In genomic region chr7:158631574-158632195, GRCh38 we compare ENCODE assay signal across 18 cellular contexts. TPM values are rescaled to one million over a fixed set of nuclear protein-coding genes. Genes with fewer than 3 reads are reported as not detected.
"Had no signal": no experiment of that assay in that cellular context is flagged by ENCODE, and none has a peak within 500 bp of the region (broad histone marks: within the 10 kb centered on the region; RNA-seq: fewer than 3 reads in every experiment).

No MANE protein-coding gene starts in this region.

- DNase-seq: activated CD4-positive, alpha-beta T cell treated with anti-CD3 and anti-CD28 coated beads for 4 hours; activated CD8-positive, alpha-beta T cell treated with anti-CD3 and anti-CD28 coated beads, Interleukin-2, amount 10 ng/mL, durations not matched to agents 7 days and 5 days; activated gamma-delta T cell treated with Interleukin-2 at 50 U/mL for 16 hours; amniotic stem cell; body of pancreas; central memory CD4-positive, alpha-beta T cell; cortex of kidney; effector memory CD4-positive, alpha-beta T cell; gastrocnemius medialis; heart right ventricle; left colon; mammary epithelial cell; naive B cell; pancreas; stimulated activated CD4-positive, alpha-beta T cell treated with anti-CD3 and anti-CD28 coated beads, Interleukin-1b, Interleukin-23, amount 100 ng/mL, for 48 hours; T-helper 17 cell had no signal

- H3K4me1 ChIP-seq: body of pancreas, gastrocnemius medialis, heart right ventricle, neural progenitor cell, pancreas had no signal

- H3K27me3 ChIP-seq: body of pancreas, gastrocnemius medialis, heart right ventricle, neural progenitor cell, pancreas had no signal

- H3K9me3 Mint-ChIP-seq: neural progenitor cell had no signal

- H3K4me2 ChIP-seq: neural progenitor cell had no signal

- ATAC-seq: activated CD8-positive, alpha-beta T cell treated with anti-CD3 and anti-CD28 coated beads, Interleukin-2, amount 10 ng/mL, durations not matched to agents 7 days and 5 days; body of pancreas; gastrocnemius medialis; heart right ventricle; pancreas; T-helper 17 cell had no signal

- H3K4me1 Mint-ChIP-seq: neural progenitor cell had no signal

- H3K27me3 Mint-ChIP-seq: activated naive CD8-positive, alpha-beta T cell; naive B cell; T-helper 17 cell had no signal

- H2AFZ ChIP-seq: neural progenitor cell had no signal

- H3K36me3 ChIP-seq: gastrocnemius medialis, neural progenitor cell, pancreas had no signal

- H3K4me3 Mint-ChIP-seq: activated CD8-positive, alpha-beta T cell treated with anti-CD3 and anti-CD28 coated beads, Interleukin-2, amount 10 ng/mL, durations not matched to agents 7 days and 5 days; activated naive CD8-positive, alpha-beta T cell; naive B cell; neural progenitor cell; T-helper 17 cell had no signal

- H3K27ac Mint-ChIP-seq: activated CD8-positive, alpha-beta T cell treated with anti-CD3 and anti-CD28 coated beads, Interleukin-2, amount 10 ng/mL, durations not matched to agents 7 days and 5 days; activated naive CD8-positive, alpha-beta T cell; neural progenitor cell; T-helper 17 cell had no signal

- H3K9me3 ChIP-seq: body of pancreas, gastrocnemius medialis, heart right ventricle, pancreas had no signal

- H3K4me3 ChIP-seq: body of pancreas, gastrocnemius medialis, heart right ventricle, neural progenitor cell, pancreas had no signal

- H3K27ac ChIP-seq: body of pancreas, gastrocnemius medialis, heart right ventricle, neural progenitor cell, pancreas had no signal

- H3K9ac ChIP-seq: neural progenitor cell had no signal

RNA-seq across cellular contexts. Expression of gene PTPRN2, which starts 44.1 kb away (rescaled TPM):
- polyA plus RNA-seq: mammary epithelial cell had no signal
